ENCODE assay signal across 1 cellular context in the genomic region with DNA sequence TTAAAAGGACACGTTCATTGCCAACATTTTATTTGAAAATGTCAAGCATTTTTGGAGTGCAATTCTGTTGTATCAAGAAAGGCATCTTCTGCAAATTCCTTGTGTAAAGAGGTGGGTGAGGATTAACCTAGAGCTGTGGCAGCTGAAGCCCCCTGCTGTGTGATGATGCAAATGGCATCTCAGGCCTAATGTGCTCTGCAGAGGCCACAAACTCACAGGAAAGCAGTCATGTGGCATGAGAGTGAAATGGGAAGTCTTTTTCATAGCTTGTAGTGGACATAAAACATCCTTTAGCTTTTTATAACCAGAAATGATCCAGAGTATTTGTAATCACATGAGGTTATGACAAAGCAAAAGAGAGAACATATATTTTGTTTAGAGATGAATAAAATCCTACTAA.
TF ChIP-seq lines count a peak whose summit lies in the region.

No MANE protein-coding gene starts in this region.

TF ChIP-seq in GM12878, 131 proteins besides CTCF, POLR2A, EP300 and RAD21:
- no peak for TF ChIP-seq KAT2A (conservative IDR thresholded peaks at IDR 0.05; ENCODE audit: control insufficient read depth, low read depth, low read length)
- TF ChIP-seq, protein P1, sequence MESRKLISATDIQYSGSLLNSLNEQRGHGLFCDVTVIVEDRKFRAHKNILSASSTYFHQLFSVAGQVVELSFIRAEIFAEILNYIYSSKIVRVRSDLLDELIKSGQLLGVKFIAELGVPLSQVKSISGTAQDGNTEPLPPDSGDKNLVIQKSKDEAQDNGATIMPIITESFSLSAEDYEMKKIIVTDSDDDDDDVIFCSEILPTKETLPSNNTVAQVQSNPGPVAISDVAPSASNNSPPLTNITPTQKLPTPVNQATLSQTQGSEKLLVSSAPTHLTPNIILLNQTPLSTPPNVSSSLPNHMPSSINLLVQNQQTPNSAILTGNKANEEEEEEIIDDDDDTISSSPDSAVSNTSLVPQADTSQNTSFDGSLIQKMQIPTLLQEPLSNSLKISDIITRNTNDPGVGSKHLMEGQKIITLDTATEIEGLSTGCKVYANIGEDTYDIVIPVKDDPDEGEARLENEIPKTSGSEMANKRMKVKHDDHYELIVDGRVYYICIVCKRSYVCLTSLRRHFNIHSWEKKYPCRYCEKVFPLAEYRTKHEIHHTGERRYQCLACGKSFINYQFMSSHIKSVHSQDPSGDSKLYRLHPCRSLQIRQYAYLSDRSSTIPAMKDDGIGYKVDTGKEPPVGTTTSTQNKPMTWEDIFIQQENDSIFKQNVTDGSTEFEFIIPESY (IDR thresholded peaks at IDR 0.05): no peak
- TF ChIP-seq POU2F2 (IDR thresholded peaks at IDR 0.05; ENCODE audit: borderline replicate concordance, low read depth, low read length): no peak
- TF ChIP-seq NFIC (IDR thresholded peaks at IDR 0.05; ENCODE audit: low read depth, low read length): no peak
- TF ChIP-seq, protein P2, sequence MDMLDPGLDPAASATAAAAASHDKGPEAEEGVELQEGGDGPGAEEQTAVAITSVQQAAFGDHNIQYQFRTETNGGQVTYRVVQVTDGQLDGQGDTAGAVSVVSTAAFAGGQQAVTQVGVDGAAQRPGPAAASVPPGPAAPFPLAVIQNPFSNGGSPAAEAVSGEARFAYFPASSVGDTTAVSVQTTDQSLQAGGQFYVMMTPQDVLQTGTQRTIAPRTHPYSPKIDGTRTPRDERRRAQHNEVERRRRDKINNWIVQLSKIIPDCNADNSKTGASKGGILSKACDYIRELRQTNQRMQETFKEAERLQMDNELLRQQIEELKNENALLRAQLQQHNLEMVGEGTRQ (IDR thresholded peaks at IDR 0.05; ENCODE audit: borderline replicate concordance, low read depth, low read length): no peak
- no peak for TF ChIP-seq IKZF2 (IDR thresholded peaks at IDR 0.05)
- no peak for TF ChIP-seq MXI1 (IDR thresholded peaks at IDR 0.05; ENCODE audit: low read depth, low read length)
- TF ChIP-seq SUZ12 (IDR thresholded peaks at IDR 0.05; ENCODE audit: unreplicated experiment): no peak
- no peak for TF ChIP-seq SIX5 (IDR thresholded peaks at IDR 0.05; ENCODE audit: low read depth, low read length, severe bottlenecking)
- TF ChIP-seq, protein P3, sequence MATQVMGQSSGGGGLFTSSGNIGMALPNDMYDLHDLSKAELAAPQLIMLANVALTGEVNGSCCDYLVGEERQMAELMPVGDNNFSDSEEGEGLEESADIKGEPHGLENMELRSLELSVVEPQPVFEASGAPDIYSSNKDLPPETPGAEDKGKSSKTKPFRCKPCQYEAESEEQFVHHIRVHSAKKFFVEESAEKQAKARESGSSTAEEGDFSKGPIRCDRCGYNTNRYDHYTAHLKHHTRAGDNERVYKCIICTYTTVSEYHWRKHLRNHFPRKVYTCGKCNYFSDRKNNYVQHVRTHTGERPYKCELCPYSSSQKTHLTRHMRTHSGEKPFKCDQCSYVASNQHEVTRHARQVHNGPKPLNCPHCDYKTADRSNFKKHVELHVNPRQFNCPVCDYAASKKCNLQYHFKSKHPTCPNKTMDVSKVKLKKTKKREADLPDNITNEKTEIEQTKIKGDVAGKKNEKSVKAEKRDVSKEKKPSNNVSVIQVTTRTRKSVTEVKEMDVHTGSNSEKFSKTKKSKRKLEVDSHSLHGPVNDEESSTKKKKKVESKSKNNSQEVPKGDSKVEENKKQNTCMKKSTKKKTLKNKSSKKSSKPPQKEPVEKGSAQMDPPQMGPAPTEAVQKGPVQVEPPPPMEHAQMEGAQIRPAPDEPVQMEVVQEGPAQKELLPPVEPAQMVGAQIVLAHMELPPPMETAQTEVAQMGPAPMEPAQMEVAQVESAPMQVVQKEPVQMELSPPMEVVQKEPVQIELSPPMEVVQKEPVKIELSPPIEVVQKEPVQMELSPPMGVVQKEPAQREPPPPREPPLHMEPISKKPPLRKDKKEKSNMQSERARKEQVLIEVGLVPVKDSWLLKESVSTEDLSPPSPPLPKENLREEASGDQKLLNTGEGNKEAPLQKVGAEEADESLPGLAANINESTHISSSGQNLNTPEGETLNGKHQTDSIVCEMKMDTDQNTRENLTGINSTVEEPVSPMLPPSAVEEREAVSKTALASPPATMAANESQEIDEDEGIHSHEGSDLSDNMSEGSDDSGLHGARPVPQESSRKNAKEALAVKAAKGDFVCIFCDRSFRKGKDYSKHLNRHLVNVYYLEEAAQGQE (IDR thresholded peaks at IDR 0.05; ENCODE audit: low read depth, low read length): no peak
- TF ChIP-seq ZNF622 (IDR thresholded peaks at IDR 0.05): no peak
- TF ChIP-seq, protein P4, sequence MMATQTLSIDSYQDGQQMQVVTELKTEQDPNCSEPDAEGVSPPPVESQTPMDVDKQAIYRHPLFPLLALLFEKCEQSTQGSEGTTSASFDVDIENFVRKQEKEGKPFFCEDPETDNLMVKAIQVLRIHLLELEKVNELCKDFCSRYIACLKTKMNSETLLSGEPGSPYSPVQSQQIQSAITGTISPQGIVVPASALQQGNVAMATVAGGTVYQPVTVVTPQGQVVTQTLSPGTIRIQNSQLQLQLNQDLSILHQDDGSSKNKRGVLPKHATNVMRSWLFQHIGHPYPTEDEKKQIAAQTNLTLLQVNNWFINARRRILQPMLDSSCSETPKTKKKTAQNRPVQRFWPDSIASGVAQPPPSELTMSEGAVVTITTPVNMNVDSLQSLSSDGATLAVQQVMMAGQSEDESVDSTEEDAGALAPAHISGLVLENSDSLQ (IDR thresholded peaks at IDR 0.05): no peak
- TF ChIP-seq SREBF2 (IDR thresholded peaks at IDR 0.05; ENCODE audit: low read length): no peak
